In genomic region chr13:37413161-37413560, GRCh38 we compare ENCODE assay signal across 21 cellular contexts.
A peak's percentile ranks its signal among the peaks of the same experiment; 100 is the strongest.
DNase-seq lines count a peak whose midpoint lies in the region; ATAC-seq, FAIRE-seq and TF ChIP-seq lines count a peak whose summit lies in the region.
"Had no signal": no experiment of that assay in that cellular context is flagged by ENCODE, and none has a peak within 500 bp of the region (broad histone marks: within the 10 kb centered on the region; RNA-seq: fewer than 3 reads in every experiment).

No MANE protein-coding gene starts in this region.

- H3K4me1 ChIP-seq in endothelial cell of umbilical vein (ENCODE audit: control insufficient read depth, extremely low read depth, insufficient read depth, low read length) (peaks cover 15% of the 10 kb centered on the region), thyroid gland (no peaks in the 10 kb centered on the region)
- H3K4me1 ChIP-seq: BE2C, Caco-2 had no signal

- no peaks in the 10 kb centered on the region for H3K27me3 ChIP-seq in endothelial cell of umbilical vein (ENCODE audit: control insufficient read depth in 2 of 2, insufficient read depth in 2 of 2, low read length in 2 of 2)
- no peaks in the 10 kb centered on the region for H3K27me3 ChIP-seq in thyroid gland
- H3K27me3 ChIP-seq: BE2C had no signal

- DNase-seq in dermis blood vessel endothelial cell (peak; percentile 65), endothelial cell of umbilical vein (ENCODE audit: low read depth, low spot score) (peak; percentile 73), thyroid gland (no peak), superior temporal gyrus (ENCODE audit: extremely low spot score) (no peak)
- DNase-seq: ACHN; BE2C; C1 segment of cervical spinal cord; Caco-2; CD4-positive, alpha-beta T cell; GDM1; GOT3; H7 had no signal

- H3K9me3 ChIP-seq in endothelial cell of umbilical vein (replicated peaks; ENCODE audit: control insufficient read depth, insufficient read depth, low read length), result no peaks in the 10 kb centered on the region
- no peaks in the 10 kb centered on the region for H3K9me3 ChIP-seq in thyroid gland
- H3K9me3 ChIP-seq: BE2C, Caco-2 had no signal

- no TSS peak for BruUV-seq in endothelial cell of umbilical vein (replicated peaks; lab: Mats Ljungman, UMichigan)

- intact Hi-C loops in endothelial cell of umbilical vein (cut with micrococcal nuclease), result no loop called here
- intact Hi-C loops in thyroid gland (cut with DNase I), result no loop called here

- TF ChIP-seq CTCF in endothelial cell of umbilical vein (IDR thresholded peaks at IDR 0.05; ENCODE audit: extremely low read depth in 1 of 2, insufficient read depth in 1 of 2, low read depth in 1 of 2, low read length in 2 of 2), result no peak
- no peak for TF ChIP-seq CTCF in nephron (IDR thresholded peaks at IDR 0.05; ENCODE audit: unreplicated experiment in 3 of 3)
- TF ChIP-seq CTCF in thyroid gland (IDR thresholded peaks at IDR 0.05), result no peak

- peak overlapping the region; percentile 29 for H3K27ac ChIP-seq in endothelial cell of umbilical vein (ENCODE audit: insufficient read depth, low read depth, low read length)
- no peak overlapping the region for H3K27ac ChIP-seq in thyroid gland
- H3K27ac ChIP-seq: HL-60 had no signal

- H3K4me2 ChIP-seq in endothelial cell of umbilical vein (ENCODE audit: insufficient read depth, low read length), result peak overlapping the region; percentile 62

- H3K79me2 ChIP-seq in endothelial cell of umbilical vein (ENCODE audit: control insufficient read depth, insufficient read depth, low read length), result no peaks in the 10 kb centered on the region

- no peaks in the 10 kb centered on the region for H3K9me1 ChIP-seq in endothelial cell of umbilical vein (replicated peaks; ENCODE audit: control insufficient read depth, extremely low read depth, insufficient read depth, low read length)

- peak overlapping the region; percentile 9 for H3K9ac ChIP-seq in endothelial cell of umbilical vein (replicated peaks; ENCODE audit: extremely low read depth, insufficient read depth, low read length)

- CTCF ChIA-PET in endothelial cell of umbilical vein (lab: Charles Lee), result no interaction called here

- H3K9me3 Mint-ChIP-seq in nephron, result no peaks in the 10 kb centered on the region

- H3K4me1 Mint-ChIP-seq in nephron, result peaks cover 21% of the 10 kb centered on the region

- peak overlapping the region in 1 of 3 experiments; percentile 17 for H3K4me3 ChIP-seq in endothelial cell of umbilical vein (replicated peaks in 1 of 3; ENCODE audit: insufficient read depth in 1 of 3, low read depth in 1 of 3, low read length in 3 of 3)
- no peak overlapping the region for H3K4me3 ChIP-seq in thyroid gland (replicated peaks in 1 of 3)
- H3K4me3 ChIP-seq: K562 had no signal

- H4K20me1 ChIP-seq in endothelial cell of umbilical vein (replicated peaks; ENCODE audit: control insufficient read depth, extremely low read depth, insufficient read depth, low read length), result no peaks in the 10 kb centered on the region

- POLR2A ChIA-PET in endothelial cell of umbilical vein (lab: Charles Lee), result no interaction called here

- peak overlapping the region; percentile 66 for H2AFZ ChIP-seq in endothelial cell of umbilical vein (ENCODE audit: low read depth, low read length)

- FAIRE-seq in endothelial cell of umbilical vein (lab: Jason Lieb, UNC), result peak; percentile 59
- FAIRE-seq: A204.1, D721Med, GM12892, GM18507, K562 had no signal

- no peak for TF ChIP-seq POLR2A in endothelial cell of umbilical vein (IDR thresholded peaks at IDR 0.05; ENCODE audit: low read depth, low read length)
- TF ChIP-seq POLR2A in thyroid gland (IDR thresholded peaks at IDR 0.05), result no peak

- no peaks in the 10 kb centered on the region for H3K27me3 Mint-ChIP-seq in nephron (ENCODE audit: low read depth)
- H3K27me3 Mint-ChIP-seq: CD4-positive, alpha-beta T cell had no signal

- H3K4me3 Mint-ChIP-seq in nephron, result no peak overlapping the region
- H3K4me3 Mint-ChIP-seq: CD4-positive, alpha-beta T cell had no signal

- dilution Hi-C loops in endothelial cell of umbilical vein (cut with MboI; ENCODE audit: extremely low pct_ligation_motif_present, low sequenced_read_pairs), result no loop called here

- no peak for ATAC-seq in HG02759 (IDR thresholded peaks at IDR 0.05; ENCODE audit: unreplicated experiment)
- no peak for ATAC-seq in GM18907 (IDR thresholded peaks at IDR 0.05; ENCODE audit: unreplicated experiment)
- ATAC-seq: K562 had no signal

- no peaks in the 10 kb centered on the region for H3K36me3 Mint-ChIP-seq in nephron (ENCODE audit: low read depth)

- WGBS in thyroid gland, 2 donors, result 77 to 81% methylated on average over 3 of the region's 3 CpGs

- H3K36me3 ChIP-seq in endothelial cell of umbilical vein (ENCODE audit: control insufficient read depth in 2 of 2, extremely low read depth in 1 of 2, insufficient read depth in 2 of 2, low read length in 2 of 2), result no peaks in the 10 kb centered on the region
- H3K36me3 ChIP-seq in thyroid gland, result no peaks in the 10 kb centered on the region
- H3K36me3 ChIP-seq: BE2C had no signal

- peak overlapping the region in 2 of 3 experiments; percentile 6 to 31 for H3K27ac Mint-ChIP-seq in nephron
- H3K27ac Mint-ChIP-seq: CD4-positive, alpha-beta T cell had no signal

TF ChIP-seq in endothelial cell of umbilical vein, 7 proteins besides CTCF, POLR2A, EP300 and RAD21:
- peak; percentile 12 for TF ChIP-seq GATA2 (IDR thresholded peaks at IDR 0.05; ENCODE audit: insufficient read depth, insufficient read length, low read depth, low read length)
- TF ChIP-seq MYC (IDR thresholded peaks at IDR 0.05; ENCODE audit: low read depth, low read length), result no peak

Comparison
In these comparisons a context has a peak if more than half of its experiments do, and no peak if none do; other contexts are left out.
1. DNase-seq: peak in dermis blood vessel endothelial cell (single experiment) and endothelial cell of umbilical vein (single experiment); none in thyroid gland (0 of 2) and superior temporal gyrus (single experiment).